14 cellular contexts compared by ENCODE assay signal in the genomic region with DNA sequence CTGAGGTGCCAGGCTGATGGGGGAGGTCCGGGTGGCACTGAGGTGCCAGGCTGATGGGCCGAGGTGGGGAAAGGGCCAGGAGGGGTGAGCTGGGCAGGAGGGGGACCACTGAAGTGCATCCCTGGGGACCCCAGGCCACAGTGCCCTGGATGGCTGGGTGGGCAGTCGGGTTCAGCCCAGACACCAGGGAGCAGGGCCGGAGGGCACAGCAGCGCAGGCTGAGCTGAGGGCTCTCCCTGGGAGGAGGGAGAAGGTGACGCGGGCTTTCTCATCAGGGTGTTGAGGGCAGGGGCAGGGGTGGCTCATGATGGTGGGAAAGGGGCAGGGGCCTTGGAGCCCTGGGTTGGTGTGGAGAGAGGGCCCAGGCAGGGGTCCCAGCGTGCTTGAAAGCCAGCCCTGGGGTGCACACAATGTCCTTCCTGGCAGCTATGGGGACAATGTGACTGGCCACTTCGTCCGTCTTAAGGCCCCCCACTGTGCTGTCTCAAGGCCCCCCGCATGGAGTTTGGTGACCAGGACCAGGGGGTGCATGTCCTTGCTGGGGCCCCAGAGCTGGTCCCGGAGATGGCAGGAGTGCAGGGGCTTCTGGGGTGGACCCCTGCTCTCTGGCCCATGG. TPM values are rescaled to one million over a fixed set of nuclear protein-coding genes. Genes with fewer than 3 reads are reported as not detected.
A peak's percentile ranks its signal among the peaks of the same experiment; 100 is the strongest.
DNase-seq lines count a peak whose midpoint lies in the region; ATAC-seq and TF ChIP-seq lines count a peak whose summit lies in the region.
"Had no signal": no experiment of that assay in that cellular context is flagged by ENCODE, and none has a peak within 500 bp of the region (broad histone marks: within the 10 kb centered on the region; RNA-seq: fewer than 3 reads in every experiment).

No MANE protein-coding gene starts in this region.

- H3K9me3 Mint-ChIP-seq in activated CD8-positive, alpha-beta T cell treated with anti-CD3 and anti-CD28 coated beads, Interleukin-2, amount 10 ng/mL, durations not matched to agents 7 days and 5 days (ENCODE audit: insufficient read depth): no peaks in the 10 kb centered on the region

- H2BK12ac ChIP-seq in mesenchymal stem cell (ENCODE audit: low read length in 2 of 2): no peak overlapping the region

- no peaks in the 10 kb centered on the region for H3K4me1 ChIP-seq in right cardiac atrium (ENCODE audit: control insufficient read depth, insufficient read depth, low read length)
- H3K4me1 ChIP-seq in mesenchymal stem cell (ENCODE audit: control insufficient read depth, insufficient read depth, low read depth, low read length): peaks cover 37% of the 10 kb centered on the region

- no peaks in the 10 kb centered on the region for H3K9me3 ChIP-seq in right cardiac atrium (ENCODE audit: control insufficient read depth, low read length)
- H3K9me3 ChIP-seq in mesenchymal stem cell (ENCODE audit: control insufficient read depth, low read length): no peaks in the 10 kb centered on the region
- H3K9me3 ChIP-seq: left ventricle myocardium inferior, pancreas had no signal

- no peak overlapping the region for H2BK5ac ChIP-seq in mesenchymal stem cell (ENCODE audit: low read depth, low read length, poor library complexity, severe bottlenecking)

- H3K18ac ChIP-seq in mesenchymal stem cell (ENCODE audit: low read depth in 1 of 2, low read length in 2 of 2): no peak overlapping the region

- H4K8ac ChIP-seq in mesenchymal stem cell (ENCODE audit: low read length): peak overlapping the region; percentile 5

- CTCF ChIA-PET in activated CD8-positive, alpha-beta T cell treated with anti-CD3 and anti-CD28 coated beads, Interleukin-2, amount 10 ng/mL, durations not matched to agents 7 days and 5 days (lab: Charles Lee): interaction anchor here (0.8 to 10.2 kb wide), 18 partner anchors 9 to 271 kb away, joined by 3 to 132 read pairs (median 5); partner anchors contain the start of genes CD7, DCXR and SECTM1

- H3K27ac ChIP-seq in right cardiac atrium (ENCODE audit: low read length) (no peak overlapping the region), mesenchymal stem cell (ENCODE audit: low read length, poor library complexity, severe bottlenecking) (no peak overlapping the region), coronary artery (no peak overlapping the region)
- H3K27ac ChIP-seq: cardiac muscle cell, hepatocyte, left ventricle myocardium inferior, pancreas, WERI-Rb-1 had no signal

- H3K4me3 ChIP-seq in right cardiac atrium (ENCODE audit: low read length) (no peak overlapping the region), mesenchymal stem cell (ENCODE audit: insufficient read depth in 1 of 2, low read depth in 1 of 2, low read length in 2 of 2) (no peak overlapping the region), coronary artery (no peak overlapping the region)
- H3K4me3 ChIP-seq: cardiac muscle cell, hepatocyte, left ventricle myocardium inferior, pancreas had no signal

- no peak overlapping the region for H2AK5ac ChIP-seq in mesenchymal stem cell (ENCODE audit: low read length, severe bottlenecking)

- ATAC-seq in right cardiac atrium (no peak), left ventricle myocardium superior (no peak), GM19452 (IDR thresholded peaks at IDR 0.05; ENCODE audit: unreplicated experiment) (no peak), GM21717 (IDR thresholded peaks at IDR 0.05; ENCODE audit: unreplicated experiment) (no peak)
- ATAC-seq in activated CD8-positive, alpha-beta T cell treated with anti-CD3 and anti-CD28 coated beads, Interleukin-2, amount 10 ng/mL, durations not matched to agents 7 days and 5 days: no peak

- intact Hi-C loops in right cardiac atrium (cut with DNase I): no loop called here
- intact Hi-C loops in left ventricle myocardium superior (cut with micrococcal nuclease): no loop called here

- WGBS in right cardiac atrium: 91% methylated on average over 12 of the region's 12 CpGs
- 90% methylated on average over 12 of the region's 12 CpGs for WGBS in mesenchymal stem cell

- no peak overlapping the region for H3K4me2 ChIP-seq in mesenchymal stem cell (ENCODE audit: low read length, poor library complexity, severe bottlenecking)
- H3K4me2 ChIP-seq: hepatocyte had no signal

- peak overlapping the region; percentile 63 for H4K91ac ChIP-seq in mesenchymal stem cell (ENCODE audit: low read length)

- DNase-seq in right cardiac atrium (peak in 2 of 3 donors; percentile 58), left ventricle myocardium superior (no peak), mesenchymal stem cell (no peak), NK-92 (lab: John Stamatoyannopoulos, UW; ENCODE audit: unreplicated experiment) (no peak), coronary artery (ENCODE audit: low spot score) (no peak)
- no peak for DNase-seq in activated CD8-positive, alpha-beta T cell treated with anti-CD3 and anti-CD28 coated beads, Interleukin-2, amount 10 ng/mL, durations not matched to agents 7 days and 5 days

- no peak overlapping the region for H2BK120ac ChIP-seq in mesenchymal stem cell (ENCODE audit: low read depth, low read length)

- no peak for TF ChIP-seq CTCF in coronary artery (IDR thresholded peaks at IDR 0.05)

- H3K79me1 ChIP-seq in mesenchymal stem cell (replicated peaks; ENCODE audit: low read length, poor library complexity, severe bottlenecking): no peaks in the 10 kb centered on the region

- H3K36me3 ChIP-seq in mesenchymal stem cell (ENCODE audit: control insufficient read depth in 1 of 2, insufficient read depth in 2 of 2, low read depth in 1 of 2, low read length in 2 of 2): no peaks in the 10 kb centered on the region
- H3K36me3 ChIP-seq: cardiac muscle cell, left ventricle myocardium inferior, pancreas, WERI-Rb-1 had no signal

- H3K36me3 Mint-ChIP-seq in activated CD8-positive, alpha-beta T cell treated with anti-CD3 and anti-CD28 coated beads, Interleukin-2, amount 10 ng/mL, durations not matched to agents 7 days and 5 days (ENCODE audit: low read depth): no peaks in the 10 kb centered on the region

- H3K4me1 Mint-ChIP-seq in activated CD8-positive, alpha-beta T cell treated with anti-CD3 and anti-CD28 coated beads, Interleukin-2, amount 10 ng/mL, durations not matched to agents 7 days and 5 days (ENCODE audit: low read depth): peaks cover 98% of the 10 kb centered on the region

- peak overlapping the region; percentile 31 for H2BK15ac ChIP-seq in mesenchymal stem cell (ENCODE audit: low read depth, poor library complexity, severe bottlenecking)

- H2AFZ ChIP-seq in mesenchymal stem cell (ENCODE audit: low read depth, low read length): no peak overlapping the region
- H2AFZ ChIP-seq: hepatocyte had no signal

- peak overlapping the region; percentile 22 for H3K4me3 Mint-ChIP-seq in activated CD8-positive, alpha-beta T cell treated with anti-CD3 and anti-CD28 coated beads, Interleukin-2, amount 10 ng/mL, durations not matched to agents 7 days and 5 days

- H3K4ac ChIP-seq in mesenchymal stem cell (ENCODE audit: low read depth in 1 of 2, low read length in 2 of 2): no peak overlapping the region

- H3K27me3 Mint-ChIP-seq in activated CD8-positive, alpha-beta T cell treated with anti-CD3 and anti-CD28 coated beads, Interleukin-2, amount 10 ng/mL, durations not matched to agents 7 days and 5 days (ENCODE audit: low read depth): no peaks in the 10 kb centered on the region

- no peak overlapping the region for H3K23ac ChIP-seq in mesenchymal stem cell (ENCODE audit: low read length in 2 of 2)

- H3K14ac ChIP-seq in mesenchymal stem cell (ENCODE audit: low read length in 2 of 2): no peak overlapping the region

- peak overlapping the region; percentile 100 for H3K27ac Mint-ChIP-seq in activated CD8-positive, alpha-beta T cell treated with anti-CD3 and anti-CD28 coated beads, Interleukin-2, amount 10 ng/mL, durations not matched to agents 7 days and 5 days

- H3K27me3 ChIP-seq in right cardiac atrium (ENCODE audit: control insufficient read depth, insufficient read depth): no peaks in the 10 kb centered on the region
- H3K27me3 ChIP-seq in mesenchymal stem cell (ENCODE audit: control insufficient read depth in 1 of 2, insufficient read depth in 1 of 2, low read length in 2 of 2): peaks cover 0 to 6% of the 10 kb centered on the region in 2 experiments
- H3K27me3 ChIP-seq: hepatocyte, pancreas had no signal

- peak overlapping the region; percentile 43 for H3K9ac ChIP-seq in mesenchymal stem cell (ENCODE audit: low read length)

- POLR2A ChIA-PET in activated CD8-positive, alpha-beta T cell treated with anti-CD3 and anti-CD28 coated beads, Interleukin-2, amount 10 ng/mL, durations not matched to agents 7 days and 5 days (lab: Charles Lee): interaction anchor here (0.6 to 4.8 kb wide), 4 partner anchors 16 to 20 kb away, joined by 3 to 50 read pairs (median 7); partner anchors contain the start of gene CD7

RNA-seq across cellular contexts. Expression of gene CD7, which starts 16.0 kb away (rescaled TPM):
- 1 to 10 TPM in 2 of 4 donors, under 1 TPM in 2; 0.31 to 1.4 (median 0.80) TPM for total RNA-seq in right cardiac atrium
- 0.45 TPM for polyA plus RNA-seq in right cardiac atrium
- 0.64 TPM for total RNA-seq in left ventricle myocardium superior
- total RNA-seq in activated CD8-positive, alpha-beta T cell treated with anti-CD3 and anti-CD28 coated beads, Interleukin-2, amount 10 ng/mL, durations not matched to agents 7 days and 5 days: 100 to 1,000 TPM; 334 to 355 TPM
- polyA plus RNA-seq in mesenchymal stem cell (2013, experiment 1 of 2): 0.03 TPM
- 0.12 TPM for polyA plus RNA-seq in mesenchymal stem cell (2013, experiment 2 of 2)
- total RNA-seq: cardiac muscle cell had no signal

RNA-seq across cellular contexts. Expression of gene CSNK1D, which starts 27.9 kb away (rescaled TPM):
- 10 to 100 TPM; 68.8 to 81.7 (median 77.4) TPM for total RNA-seq in right cardiac atrium
- 61.7 TPM for polyA plus RNA-seq in right cardiac atrium
- total RNA-seq in left ventricle myocardium superior: 64.4 TPM
- 100 to 1,000 TPM in 1 of 2 experiments, 10 to 100 TPM in 1; 99.5 to 111 TPM for total RNA-seq in activated CD8-positive, alpha-beta T cell treated with anti-CD3 and anti-CD28 coated beads, Interleukin-2, amount 10 ng/mL, durations not matched to agents 7 days and 5 days
- polyA plus RNA-seq in mesenchymal stem cell (2013, experiment 1 of 2): 100 TPM
- polyA plus RNA-seq in mesenchymal stem cell (2013, experiment 2 of 2): 98.8 TPM

RNA-seq across cellular contexts. Expression of gene SECTM1, which starts 32.2 kb away (rescaled TPM):
- total RNA-seq in right cardiac atrium (1 to 10 TPM; 2.8 to 5.7 (median 3.3) TPM), left ventricle myocardium superior (5.5 TPM)
- polyA plus RNA-seq in right cardiac atrium: 2.5 TPM
- total RNA-seq in activated CD8-positive, alpha-beta T cell treated with anti-CD3 and anti-CD28 coated beads, Interleukin-2, amount 10 ng/mL, durations not matched to agents 7 days and 5 days: under 1 TPM; 0.92 to 0.94 TPM
- polyA plus RNA-seq in mesenchymal stem cell (2013, experiment 1 of 2): 3.1 TPM
- 3.2 TPM for polyA plus RNA-seq in mesenchymal stem cell (2013, experiment 2 of 2)
- total RNA-seq: cardiac muscle cell had no signal
- polyA plus RNA-seq: cardiac muscle cell had no signal

RNA-seq across cellular contexts. Expression of gene TEX19, which starts 57.6 kb away (rescaled TPM):
- not detected for total RNA-seq in right cardiac atrium
- not detected for polyA plus RNA-seq in right cardiac atrium
- total RNA-seq in left ventricle myocardium superior: not detected
- total RNA-seq in activated CD8-positive, alpha-beta T cell treated with anti-CD3 and anti-CD28 coated beads, Interleukin-2, amount 10 ng/mL, durations not matched to agents 7 days and 5 days: not detected
- polyA plus RNA-seq in mesenchymal stem cell (2013, experiment 1 of 2): 0.03 TPM
- not detected for polyA plus RNA-seq in mesenchymal stem cell (2013, experiment 2 of 2)
- total RNA-seq: hepatocyte, left ventricle myocardium inferior, pancreas, Right ventricle myocardium superior had no signal
- polyA plus RNA-seq: cardiac muscle cell, hepatocyte, pancreas had no signal

Comparison
In these comparisons a context has a peak if more than half of its experiments do, and no peak if none do; other contexts are left out.
1. DNase-seq: peak in right cardiac atrium (2 of 3); none in left ventricle myocardium superior (single experiment), activated CD8-positive, alpha-beta T cell treated with anti-CD3 and anti-CD28 coated beads, Interleukin-2, amount 10 ng/mL, durations not matched to agents 7 days and 5 days (single experiment), mesenchymal stem cell (single experiment), NK-92 (single experiment) and coronary artery (single experiment).
2. RNA of gene CD7, which starts 16.0 kb away (total RNA-seq): 334 to 355 TPM in activated CD8-positive, alpha-beta T cell treated with anti-CD3 and anti-CD28 coated beads, Interleukin-2, amount 10 ng/mL, durations not matched to agents 7 days and 5 days; 0.31 to 1.4 TPM in right cardiac atrium and 0.64 TPM in left ventricle myocardium superior (single experiment); every median in the first group is over 100 times any median in the second.